In the genomic region with DNA sequence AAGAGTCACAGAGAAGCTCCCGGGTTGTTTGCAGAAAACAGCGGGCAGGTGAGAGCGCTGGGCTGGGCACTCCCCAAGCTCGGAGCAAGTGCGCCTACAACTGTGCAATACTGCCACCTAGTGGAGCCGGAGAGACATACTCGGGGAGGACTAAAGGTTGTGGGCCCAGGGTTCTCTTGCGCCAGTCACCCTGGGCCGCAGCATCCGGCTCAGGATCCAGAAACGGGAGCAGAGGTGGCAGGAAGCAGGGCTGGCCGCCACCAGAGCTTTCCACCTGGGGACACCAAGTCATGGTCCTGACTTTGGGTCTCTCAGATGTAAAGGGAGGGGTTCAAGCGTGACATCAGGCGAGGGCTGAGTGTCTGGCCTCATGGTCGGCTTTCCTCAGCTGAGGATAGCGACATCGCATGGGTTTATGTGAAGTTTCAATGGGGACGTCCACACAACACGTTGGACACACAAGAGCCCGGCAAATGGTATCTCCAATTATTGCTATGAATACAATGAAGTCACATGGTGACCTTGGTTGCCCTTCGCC, we compare ENCODE assay signal across 8 cellular contexts. TPM values are rescaled to one million over a fixed set of nuclear protein-coding genes. Genes with fewer than 3 reads are reported as not detected.
A peak's percentile ranks its signal among the peaks of the same experiment; 100 is the strongest.
DNase-seq lines count a peak whose midpoint lies in the region; ATAC-seq and TF ChIP-seq lines count a peak whose summit lies in the region.

No MANE protein-coding gene starts in this region.

- peak; percentile 71 for ATAC-seq in GM19452 (IDR thresholded peaks at IDR 0.05; ENCODE audit: unreplicated experiment)

- TF ChIP-seq POLR2A in NB4 (IDR thresholded peaks at IDR 0.05; ENCODE audit: extremely low read depth, insufficient read length): no peak
- TF ChIP-seq POLR2A in ovary (IDR thresholded peaks at IDR 0.05): no peak
- no peak for TF ChIP-seq POLR2A in tibial nerve (IDR thresholded peaks at IDR 0.05)

- H3K27ac ChIP-seq in ovary: no peak overlapping the region
- H3K27ac ChIP-seq in tibial nerve: peak overlapping the region in 1 of 4 donors; percentile 54

- POLR2A ChIA-PET in BJ (lab: Charles Lee): no interaction called here

- H3K4me1 ChIP-seq in ovary (ENCODE audit: insufficient read depth) (no peaks in the 10 kb centered on the region), tibial nerve (peaks cover 0 to 15% (median 3%) of the 10 kb centered on the region in 4 donors)

- H3K4me3 ChIP-seq in BJ (ENCODE audit: low read depth, low read length) (no peak overlapping the region), NB4 (ENCODE audit: low read depth, low read length) (no peak overlapping the region), ovary (no peak overlapping the region), tibial nerve (no peak overlapping the region)

- TF ChIP-seq EP300 in ovary (IDR thresholded peaks at IDR 0.05) (no peak), tibial nerve (IDR thresholded peaks at IDR 0.05) (no peak)

- peak; percentile 86 for TF ChIP-seq CTCF in BJ (IDR thresholded peaks at IDR 0.05; ENCODE audit: insufficient read depth, low read depth, low read length)
- TF ChIP-seq CTCF in NB4 (IDR thresholded peaks at IDR 0.05; ENCODE audit: low read depth, low read length): peak; percentile 74
- TF ChIP-seq CTCF in ovary (IDR thresholded peaks at IDR 0.05): peak in 2 of 3 donors; percentile 30 to 46
- TF ChIP-seq CTCF in tibial nerve (IDR thresholded peaks at IDR 0.05): peak; percentile 42 to 82 (median 63)

- CTCF ChIA-PET in BJ (lab: Yijun Ruan, JAX): interaction anchor here (0.5 to 3.7 kb wide), 26 partner anchors 12 to 580 kb away, joined by 3 to 24 read pairs (median 4); a partner anchor contains a TSS

- H3K9me3 ChIP-seq in ovary: no peaks in the 10 kb centered on the region
- H3K9me3 ChIP-seq in tibial nerve: no peaks in the 10 kb centered on the region

- intact Hi-C loops in ovary (cut with DNase I): loop anchor here in 1 of 4 donors (10.0 kb wide), 1 partner anchor 252 kb away; no protein-coding TSS in a partner anchor

- no peaks in the 10 kb centered on the region for H3K36me3 ChIP-seq in BJ (ENCODE audit: control insufficient read depth, insufficient read depth, low read length)
- no peaks in the 10 kb centered on the region for H3K36me3 ChIP-seq in ovary
- no peaks in the 10 kb centered on the region for H3K36me3 ChIP-seq in tibial nerve

- no peak for DNase-seq in BJ (ENCODE audit: low read depth)
- DNase-seq in NB4 (ENCODE audit: low read depth): peak; percentile 81
- peak; percentile 81 for DNase-seq in SK-N-DZ (ENCODE audit: low spot score)
- peak; percentile 24 to 52 (median 36) for DNase-seq in activated naive CD4-positive, alpha-beta T cell (lab: John Stamatoyannopoulos, UW)
- peak; percentile 47 for DNase-seq in glomerular endothelial cell (ENCODE audit: extremely low read depth, low read depth, low spot score)
- DNase-seq in ovary: peak; percentile 39 to 64 (median 52)
- peak; percentile 23 to 50 for DNase-seq in tibial nerve (ENCODE audit: low spot score in 2 of 2)

- H3K27me3 ChIP-seq in BJ (ENCODE audit: control insufficient read depth, insufficient read depth, low read length) (peaks cover 2% of the 10 kb centered on the region; the same call in 1 of the 2 replicates), ovary (no peaks in the 10 kb centered on the region), tibial nerve (peaks cover 0 to 5% of the 10 kb centered on the region in 2 donors)

- 27 to 42% (median 32%) methylated on average over 16 to 21 of the region's 21 CpGs for WGBS in ovary, 3 donors
- WGBS in tibial nerve, 2 donors: 33 to 38% methylated on average over 16 to 21 of the region's 21 CpGs

RNA-seq across cellular contexts. Expression of a gene that starts 11.2 kb away (rescaled TPM):
- polyA plus RNA-seq in BJ (2011; rRNA removed) (not detected in 2 replicates), ovary (not detected)
- not detected in 2 replicates for polyA minus RNA-seq in BJ (2011; rRNA and poly(A)+ RNA removed)
- 5.8 and 9.7 TPM in 2 replicates for polyA plus RNA-seq in SK-N-DZ (2014; cell fraction: cytosol; rRNA removed)
- polyA plus RNA-seq in SK-N-DZ (2014; cell fraction: nucleus; rRNA removed): 13.4 and 33.5 TPM in 2 replicates
- total RNA-seq in glomerular endothelial cell (not detected in 2 replicates), ovary (under 1 TPM in 1 of 7 donors, not detected in 6; 0.58 TPM), tibial nerve (1 to 10 TPM in 1 of 4 donors, under 1 TPM in 1, not detected in 2; 0.59 to 1.2 TPM)

RNA-seq across cellular contexts. Expression of a gene that starts 30.5 kb away (rescaled TPM):
- polyA plus RNA-seq in BJ (2011; rRNA removed) (not detected in 2 replicates), ovary (not detected)
- not detected in 2 replicates for polyA minus RNA-seq in BJ (2011; rRNA and poly(A)+ RNA removed)
- not detected in 2 replicates for polyA plus RNA-seq in SK-N-DZ (2014; cell fraction: cytosol; rRNA removed)
- polyA plus RNA-seq in SK-N-DZ (2014; cell fraction: nucleus; rRNA removed): not detected in 2 replicates
- total RNA-seq in glomerular endothelial cell (not detected in 2 replicates), ovary (1 to 10 TPM in 1 of 7 donors, under 1 TPM in 2, not detected in 4; 0.17 to 2.3 (median 0.41) TPM), tibial nerve (not detected)

RNA-seq across cellular contexts. Expression of a gene that starts 47.0 kb away (rescaled TPM):
- polyA plus RNA-seq in BJ (2011; rRNA removed) (not detected in 2 replicates), ovary (under 1 TPM in 1 of 2 donors, not detected in 1; 0.07 TPM)
- not detected in 2 replicates for polyA minus RNA-seq in BJ (2011; rRNA and poly(A)+ RNA removed)
- polyA plus RNA-seq in SK-N-DZ (2014; cell fraction: cytosol; rRNA removed): not detected in 2 replicates
- polyA plus RNA-seq in SK-N-DZ (2014; cell fraction: nucleus; rRNA removed): not detected in 2 replicates
- total RNA-seq in glomerular endothelial cell (not detected in 2 replicates), ovary (10 to 100 TPM in 1 of 7 donors, 1 to 10 TPM in 2, under 1 TPM in 2, not detected in 2; 0.24 to 21.7 (median 3.3) TPM), tibial nerve (1 to 10 TPM in 3 of 4 donors, not detected in 1; 2.1 to 5.9 (median 2.5) TPM)

RNA-seq across cellular contexts. Expression of a gene that starts 49.1 kb away (rescaled TPM):
- polyA plus RNA-seq in BJ (2011; rRNA removed) (not detected in 2 replicates), ovary (not detected)
- not detected in 2 replicates for polyA minus RNA-seq in BJ (2011; rRNA and poly(A)+ RNA removed)
- polyA plus RNA-seq in SK-N-DZ (2014; cell fraction: cytosol; rRNA removed): 0.07 TPM in 1 of 2 replicates, not detected in the other
- 2.7 TPM in 1 of 2 replicates, not detected in the other for polyA plus RNA-seq in SK-N-DZ (2014; cell fraction: nucleus; rRNA removed)
- total RNA-seq in glomerular endothelial cell (not detected in 2 replicates), ovary (not detected), tibial nerve (not detected)
